Comparison of ENCODE assay signal across 1 cellular context in the genomic region with DNA sequence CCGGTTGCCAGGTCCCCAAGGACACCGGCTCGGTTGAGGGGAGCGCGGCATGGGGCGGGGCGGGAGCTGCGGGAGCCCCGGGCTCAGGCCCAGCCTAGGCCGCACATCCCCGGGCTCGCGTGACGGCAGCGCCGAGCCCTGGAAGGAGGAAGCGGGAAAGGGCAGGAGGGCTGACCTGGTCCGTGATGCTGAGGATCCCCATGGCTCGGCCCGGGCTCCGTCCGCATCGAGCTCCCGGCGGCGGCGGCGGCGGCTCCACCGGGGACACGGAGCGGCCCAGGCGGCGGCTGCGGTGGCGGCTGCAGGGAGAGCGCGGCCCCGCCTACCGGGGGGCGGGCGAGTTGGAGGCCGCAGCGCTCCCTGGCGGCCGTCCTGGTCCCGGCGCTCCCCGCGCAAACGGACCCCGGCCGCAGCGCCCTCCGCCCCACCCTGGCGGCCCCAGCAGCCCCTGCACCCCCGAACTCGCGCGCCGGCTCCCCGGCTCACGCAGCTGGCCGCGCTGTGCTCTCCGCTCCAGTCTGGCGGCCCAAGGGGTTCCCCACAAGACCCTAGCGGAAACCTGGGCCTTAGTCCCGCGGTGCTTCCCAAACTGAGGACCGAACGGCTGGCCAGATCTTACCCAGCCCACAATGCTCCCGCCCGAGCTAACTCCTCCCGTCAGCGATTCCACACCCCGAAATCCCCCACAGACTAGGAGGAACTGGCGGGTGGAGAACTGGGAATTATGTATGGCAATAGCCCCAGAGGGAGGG.
TF ChIP-seq lines count a peak whose summit lies in the region.

ANKRD52 (minus strand) TSS at position 317 of the 752 bp plus-strand sequence; CDS start at position 202, 115 bp downstream.

TF ChIP-seq in HEK293, 187 proteins besides CTCF, POLR2A, EP300 and RAD21 (continued from another document and continues in another):
- no peak for TF ChIP-seq ATF2 (tag by site-specific recombination; IDR thresholded peaks at IDR 0.05; ENCODE audit: low read depth)
- no peak for TF ChIP-seq ZNF292 (tag by site-specific recombination; IDR thresholded peaks at IDR 0.05; ENCODE audit: borderline replicate concordance, low read depth)
- TF ChIP-seq KLF8 (tag by site-specific recombination; IDR thresholded peaks at IDR 0.05): peak; percentile 67; the same call in 1 of the 2 replicates
- TF ChIP-seq HOXC10 (CRISPR knock-in tag; IDR thresholded peaks at IDR 0.05): no peak
- TF ChIP-seq, protein P1, sequence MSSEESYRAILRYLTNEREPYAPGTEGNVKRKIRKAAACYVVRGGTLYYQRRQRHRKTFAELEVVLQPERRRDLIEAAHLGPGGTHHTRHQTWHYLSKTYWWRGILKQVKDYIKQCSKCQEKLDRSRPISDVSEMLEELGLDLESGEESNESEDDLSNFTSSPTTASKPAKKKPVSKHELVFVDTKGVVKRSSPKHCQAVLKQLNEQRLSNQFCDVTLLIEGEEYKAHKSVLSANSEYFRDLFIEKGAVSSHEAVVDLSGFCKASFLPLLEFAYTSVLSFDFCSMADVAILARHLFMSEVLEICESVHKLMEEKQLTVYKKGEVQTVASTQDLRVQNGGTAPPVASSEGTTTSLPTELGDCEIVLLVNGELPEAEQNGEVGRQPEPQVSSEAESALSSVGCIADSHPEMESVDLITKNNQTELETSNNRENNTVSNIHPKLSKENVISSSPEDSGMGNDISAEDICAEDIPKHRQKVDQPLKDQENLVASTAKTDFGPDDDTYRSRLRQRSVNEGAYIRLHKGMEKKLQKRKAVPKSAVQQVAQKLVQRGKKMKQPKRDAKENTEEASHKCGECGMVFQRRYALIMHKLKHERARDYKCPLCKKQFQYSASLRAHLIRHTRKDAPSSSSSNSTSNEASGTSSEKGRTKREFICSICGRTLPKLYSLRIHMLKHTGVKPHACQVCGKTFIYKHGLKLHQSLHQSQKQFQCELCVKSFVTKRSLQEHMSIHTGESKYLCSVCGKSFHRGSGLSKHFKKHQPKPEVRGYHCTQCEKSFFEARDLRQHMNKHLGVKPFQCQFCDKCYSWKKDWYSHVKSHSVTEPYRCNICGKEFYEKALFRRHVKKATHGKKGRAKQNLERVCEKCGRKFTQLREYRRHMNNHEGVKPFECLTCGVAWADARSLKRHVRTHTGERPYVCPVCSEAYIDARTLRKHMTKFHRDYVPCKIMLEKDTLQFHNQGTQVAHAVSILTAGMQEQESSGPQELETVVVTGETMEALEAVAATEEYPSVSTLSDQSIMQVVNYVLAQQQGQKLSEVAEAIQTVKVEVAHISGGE (tag by site-specific recombination; conservative IDR thresholded peaks at IDR 0.05; ENCODE audit: low read depth): 0 out of 2 replicates have a peak, but pooled peaks have one; percentile 9
- no peak for TF ChIP-seq ZEB2 (tag by site-specific recombination; IDR thresholded peaks at IDR 0.05)
- TF ChIP-seq GLI4 (tag by site-specific recombination; IDR thresholded peaks at IDR 0.05): 0 out of 2 replicates have a peak, but pooled peaks have one; percentile 66
- no peak for TF ChIP-seq ZNF768 (tag by site-specific recombination; IDR thresholded peaks at IDR 0.05)
- no peak for TF ChIP-seq ZSCAN23 (tag by site-specific recombination; IDR thresholded peaks at IDR 0.05)
- no peak for TF ChIP-seq ZNF112 (tag by site-specific recombination; IDR thresholded peaks at IDR 0.05)
- TF ChIP-seq ZNF423 (tag by site-specific recombination; IDR thresholded peaks at IDR 0.05): no peak
- TF ChIP-seq ZNF571 (tag by site-specific recombination; IDR thresholded peaks at IDR 0.05): no peak
- TF ChIP-seq ZNF274 (IDR thresholded peaks at IDR 0.05; ENCODE audit: low read length): no peak
- no peak for TF ChIP-seq ZNF274 (tag by site-specific recombination; IDR thresholded peaks at IDR 0.05; ENCODE audit: borderline replicate concordance)
- TF ChIP-seq PRDM1 (tag by site-specific recombination; IDR thresholded peaks at IDR 0.05): no peak
- TF ChIP-seq ZNF148 (tag by site-specific recombination; IDR thresholded peaks at IDR 0.05; ENCODE audit: borderline replicate concordance): no peak
- TF ChIP-seq, protein P2, sequence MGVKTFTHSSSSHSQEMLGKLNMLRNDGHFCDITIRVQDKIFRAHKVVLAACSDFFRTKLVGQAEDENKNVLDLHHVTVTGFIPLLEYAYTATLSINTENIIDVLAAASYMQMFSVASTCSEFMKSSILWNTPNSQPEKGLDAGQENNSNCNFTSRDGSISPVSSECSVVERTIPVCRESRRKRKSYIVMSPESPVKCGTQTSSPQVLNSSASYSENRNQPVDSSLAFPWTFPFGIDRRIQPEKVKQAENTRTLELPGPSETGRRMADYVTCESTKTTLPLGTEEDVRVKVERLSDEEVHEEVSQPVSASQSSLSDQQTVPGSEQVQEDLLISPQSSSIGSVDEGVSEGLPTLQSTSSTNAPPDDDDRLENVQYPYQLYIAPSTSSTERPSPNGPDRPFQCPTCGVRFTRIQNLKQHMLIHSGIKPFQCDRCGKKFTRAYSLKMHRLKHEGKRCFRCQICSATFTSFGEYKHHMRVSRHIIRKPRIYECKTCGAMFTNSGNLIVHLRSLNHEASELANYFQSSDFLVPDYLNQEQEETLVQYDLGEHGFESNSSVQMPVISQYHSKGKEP (tag by site-specific recombination; IDR thresholded peaks at IDR 0.05): peak; percentile 50; the same call in 1 of the 2 replicates
- TF ChIP-seq ZNF23 (tag by site-specific recombination; IDR thresholded peaks at IDR 0.05; ENCODE audit: borderline replicate concordance): no peak
- peak; percentile 81 for TF ChIP-seq ZBTB26 (tag by site-specific recombination; optimal IDR thresholded peaks at IDR 0.05)
- TF ChIP-seq PATZ1 (tag by site-specific recombination; IDR thresholded peaks at IDR 0.05): peak; percentile 86
- peak; percentile 47; the same call in 1 of the 2 replicates for TF ChIP-seq ZBTB7A (tag by site-specific recombination; IDR thresholded peaks at IDR 0.05; ENCODE audit: low read depth)
- TF ChIP-seq, protein P3, sequence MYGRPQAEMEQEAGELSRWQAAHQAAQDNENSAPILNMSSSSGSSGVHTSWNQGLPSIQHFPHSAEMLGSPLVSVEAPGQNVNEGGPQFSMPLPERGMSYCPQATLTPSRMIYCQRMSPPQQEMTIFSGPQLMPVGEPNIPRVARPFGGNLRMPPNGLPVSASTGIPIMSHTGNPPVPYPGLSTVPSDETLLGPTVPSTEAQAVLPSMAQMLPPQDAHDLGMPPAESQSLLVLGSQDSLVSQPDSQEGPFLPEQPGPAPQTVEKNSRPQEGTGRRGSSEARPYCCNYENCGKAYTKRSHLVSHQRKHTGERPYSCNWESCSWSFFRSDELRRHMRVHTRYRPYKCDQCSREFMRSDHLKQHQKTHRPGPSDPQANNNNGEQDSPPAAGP (tag by site-specific recombination; IDR thresholded peaks at IDR 0.05): 0 out of 2 replicates have a peak, but pooled peaks have one; percentile 20
- no peak for TF ChIP-seq ZNF18 (tag by site-specific recombination; IDR thresholded peaks at IDR 0.05)
- TF ChIP-seq ZNF473 (tag by site-specific recombination; IDR thresholded peaks at IDR 0.05): no peak
- peak; percentile 52; the same call in 1 of the 2 replicates for TF ChIP-seq YY2 (tag by site-specific recombination; IDR thresholded peaks at IDR 0.05)
- TF ChIP-seq ZFP69B (tag by site-specific recombination; IDR thresholded peaks at IDR 0.05): no peak
- TF ChIP-seq BCL11A (tag by site-specific recombination; IDR thresholded peaks at IDR 0.05; ENCODE audit: low read depth): no peak
- no peak for TF ChIP-seq ZBTB1 (tag by site-specific recombination; IDR thresholded peaks at IDR 0.05)
- TF ChIP-seq EGR2 (tag by site-specific recombination; IDR thresholded peaks at IDR 0.05; ENCODE audit: low read depth): no peak
- TF ChIP-seq ZNF621 (tag by site-specific recombination; IDR thresholded peaks at IDR 0.05): no peak
- TF ChIP-seq ZNF560 (tag by site-specific recombination; IDR thresholded peaks at IDR 0.05; ENCODE audit: borderline replicate concordance): no peak
- no peak for TF ChIP-seq SALL2 (tag by site-specific recombination; IDR thresholded peaks at IDR 0.05; ENCODE audit: borderline replicate concordance)
- 0 out of 2 replicates have a peak, but pooled peaks have one; percentile 25 for TF ChIP-seq ZBTB17 (tag by site-specific recombination; IDR thresholded peaks at IDR 0.05)
- peak; percentile 86 for TF ChIP-seq ZNF561 (tag by site-specific recombination; IDR thresholded peaks at IDR 0.05; ENCODE audit: borderline replicate concordance)
- TF ChIP-seq ZNF843 (tag by site-specific recombination; IDR thresholded peaks at IDR 0.05): no peak
- TF ChIP-seq ZNF645 (tag by site-specific recombination; IDR thresholded peaks at IDR 0.05): no peak
- TF ChIP-seq, protein P4, sequence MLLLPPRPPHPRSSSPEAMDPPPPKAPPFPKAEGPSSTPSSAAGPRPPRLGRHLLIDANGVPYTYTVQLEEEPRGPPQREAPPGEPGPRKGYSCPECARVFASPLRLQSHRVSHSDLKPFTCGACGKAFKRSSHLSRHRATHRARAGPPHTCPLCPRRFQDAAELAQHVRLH (tag by site-specific recombination; IDR thresholded peaks at IDR 0.05): 0 out of 2 replicates have a peak, but pooled peaks have one; percentile 36
- 0 out of 2 replicates have a peak, but pooled peaks have one; percentile 3 for TF ChIP-seq ZNF37A (tag by site-specific recombination; IDR thresholded peaks at IDR 0.05)
- no peak for TF ChIP-seq ZNF354C (tag by site-specific recombination; IDR thresholded peaks at IDR 0.05; ENCODE audit: borderline replicate concordance, low read depth)
- TF ChIP-seq ZNF426 (tag by site-specific recombination; IDR thresholded peaks at IDR 0.05): no peak
- TF ChIP-seq ZBTB8A (tag by site-specific recombination; IDR thresholded peaks at IDR 0.05): peak; percentile 51
